In genomic region chr3:56761023-56761422, GRCh38 we compare ENCODE assay signal across 20 cellular contexts. TPM values are rescaled to one million over a fixed set of nuclear protein-coding genes. Genes with fewer than 3 reads are reported as not detected.
DNase-seq lines count a peak whose midpoint lies in the region; ATAC-seq and TF ChIP-seq lines count a peak whose summit lies in the region.
"Had no signal": no experiment of that assay in that cellular context is flagged by ENCODE, and none has a peak within 500 bp of the region (broad histone marks: within the 10 kb centered on the region; RNA-seq: fewer than 3 reads in every experiment).

No MANE protein-coding gene starts in this region.

- peak overlapping the region; percentile 96 for H3K27ac Mint-ChIP-seq in activated naive CD8-positive, alpha-beta T cell treated with anti-CD3 and anti-CD28 coated beads for 36 hours
- peak overlapping the region; percentile 58 to 98 (median 87) for H3K27ac Mint-ChIP-seq in naive thymus-derived CD8-positive, alpha-beta T cell
- H3K27ac Mint-ChIP-seq in Calu3 (ENCODE audit: unreplicated experiment), result no peak overlapping the region

- POLR2A ChIA-PET in naive thymus-derived CD8-positive, alpha-beta T cell (lab: Charles Lee), result interaction anchor here (1.7 to 4.3 kb wide), 4 partner anchors 8 to 39 kb away, joined by 3 to 32 read pairs (median 6); partner anchors contain the start of gene ARHGEF3

- H3K4me1 Mint-ChIP-seq in activated naive CD8-positive, alpha-beta T cell treated with anti-CD3 and anti-CD28 coated beads for 36 hours, result peaks cover 85% of the 10 kb centered on the region
- peaks cover 47 to 91% (median 83%) of the 10 kb centered on the region in 4 donors for H3K4me1 Mint-ChIP-seq in naive thymus-derived CD8-positive, alpha-beta T cell
- H3K4me1 Mint-ChIP-seq in Calu3 (ENCODE audit: low read depth, unreplicated experiment), result peaks cover 10% of the 10 kb centered on the region

- no TSS peak for BruUV-seq in Calu3 (replicated peaks; lab: Mats Ljungman, UMichigan)

- H3K4me3 ChIP-seq in upper lobe of right lung, result no peak overlapping the region
- H3K4me3 ChIP-seq: BLaER1 had no signal

- ATAC-seq in Right ventricle myocardium inferior (peak; percentile 44), upper lobe of right lung (no peak)
- ATAC-seq in naive thymus-derived CD8-positive, alpha-beta T cell, result no peak

- peaks cover 71% of the 10 kb centered on the region for H3K36me3 Mint-ChIP-seq in activated naive CD8-positive, alpha-beta T cell treated with anti-CD3 and anti-CD28 coated beads for 36 hours
- H3K36me3 Mint-ChIP-seq in naive thymus-derived CD8-positive, alpha-beta T cell, result peaks cover 0 to 64% (median 30%) of the 10 kb centered on the region in 3 donors
- no peaks in the 10 kb centered on the region for H3K36me3 Mint-ChIP-seq in Calu3 (ENCODE audit: insufficient read depth, unreplicated experiment)

- H3K36me3 ChIP-seq in upper lobe of right lung, result no peaks in the 10 kb centered on the region
- H3K36me3 ChIP-seq: BLaER1 had no signal

- no peaks in the 10 kb centered on the region for H3K27me3 Mint-ChIP-seq in activated naive CD8-positive, alpha-beta T cell treated with anti-CD3 and anti-CD28 coated beads for 36 hours
- no peaks in the 10 kb centered on the region for H3K27me3 Mint-ChIP-seq in naive thymus-derived CD8-positive, alpha-beta T cell
- no peaks in the 10 kb centered on the region for H3K27me3 Mint-ChIP-seq in Calu3 (ENCODE audit: unreplicated experiment)

- no peak for TF ChIP-seq CTCF in upper lobe of right lung (IDR thresholded peaks at IDR 0.05)
- TF ChIP-seq CTCF in Calu3 (IDR thresholded peaks at IDR 0.05; ENCODE audit: unreplicated experiment), result no peak

- H3K27ac ChIP-seq in upper lobe of right lung, result peak overlapping the region; percentile 48
- H3K27ac ChIP-seq: BLaER1 had no signal

- no peak for DNase-seq in Right ventricle myocardium inferior (ENCODE audit: missing footprints)
- DNase-seq in cardiac septum (ENCODE audit: low spot score), result no peak
- DNase-seq in activated naive CD8-positive, alpha-beta T cell treated with anti-CD3 and anti-CD28 coated beads for 36 hours, result no peak
- no peak for DNase-seq in naive thymus-derived CD8-positive, alpha-beta T cell
- no peak for DNase-seq in upper lobe of right lung
- no peak for DNase-seq in HuH-7.5 (ENCODE audit: low spot score)
- no peak for DNase-seq in NCI-H748 (lab: John Stamatoyannopoulos, UW; ENCODE audit: unreplicated experiment)
- no peak for DNase-seq in Calu3
- DNase-seq: Caco-2, DMS53, H7, IMR-90, Karpas-422, MM.1S, NCI-H1105 treated with DMSO at 0.1 percent for 48 hours, NCI-H187, NCI-H748 treated with DMSO at 0.1 percent for 48 hours, OCI-M1, SIG-M5 had no signal

- peaks cover 50% of the 10 kb centered on the region for H3K4me1 ChIP-seq in upper lobe of right lung
- H3K4me1 ChIP-seq: Caco-2 had no signal

- CTCF ChIA-PET in Calu3 (lab: Charles Lee), result no interaction called here

- no peak overlapping the region for H3K4me3 Mint-ChIP-seq in activated naive CD8-positive, alpha-beta T cell treated with anti-CD3 and anti-CD28 coated beads for 36 hours
- peak overlapping the region in 1 of 10 donors; percentile 15 for H3K4me3 Mint-ChIP-seq in naive thymus-derived CD8-positive, alpha-beta T cell
- H3K4me3 Mint-ChIP-seq in Calu3 (ENCODE audit: low read depth, unreplicated experiment), result no peak overlapping the region

- intact Hi-C loops in Right ventricle myocardium inferior (cut with DNase I), result no loop called here
- intact Hi-C loops in cardiac septum (cut with DNase I), result no loop called here
- intact Hi-C loops in upper lobe of right lung (cut with DNase I), result no loop called here
- intact Hi-C loops in Calu3 (cut with micrococcal nuclease; ENCODE audit: unreplicated experiment), result no loop called here

- H3K9me3 Mint-ChIP-seq in activated naive CD8-positive, alpha-beta T cell treated with anti-CD3 and anti-CD28 coated beads for 36 hours, result peaks cover 2% of the 10 kb centered on the region
- no peaks in the 10 kb centered on the region for H3K9me3 Mint-ChIP-seq in naive thymus-derived CD8-positive, alpha-beta T cell
- H3K9me3 Mint-ChIP-seq in Calu3 (ENCODE audit: low read depth, unreplicated experiment), result no peaks in the 10 kb centered on the region

- H3K9me3 ChIP-seq in upper lobe of right lung, result no peaks in the 10 kb centered on the region
- H3K9me3 ChIP-seq: BLaER1, Caco-2 had no signal

- H3K27me3 ChIP-seq in upper lobe of right lung, result no peaks in the 10 kb centered on the region
- H3K27me3 ChIP-seq: BLaER1 had no signal

RNA-seq across cellular contexts. Expression of gene ARHGEF3, which starts 40.7 kb away (rescaled TPM):
- total RNA-seq in Right ventricle myocardium inferior (19.0 TPM), cardiac septum (23.1 TPM), upper lobe of right lung (37.5 TPM), Calu3 (2022) (20.9 and 21.8 TPM in 2 replicates)
- total RNA-seq in activated naive CD8-positive, alpha-beta T cell treated with anti-CD3 and anti-CD28 coated beads for 36 hours, result 10 to 100 TPM; 81.2 to 88.2 TPM
- 100 to 1,000 TPM; 118 to 123 TPM for total RNA-seq in naive thymus-derived CD8-positive, alpha-beta T cell
- 100 to 1,000 TPM in 1 of 3 donors, 10 to 100 TPM in 2; 95.3 to 101 (median 96.9) TPM for polyA plus RNA-seq in naive thymus-derived CD8-positive, alpha-beta T cell
